Comparison of ENCODE assay signal across 8 cellular contexts in genomic region chr11:63767415-63768231, GRCh38. TPM values are rescaled to one million over a fixed set of nuclear protein-coding genes. Genes with fewer than 3 reads are reported as not detected.
A peak's percentile ranks its signal among the peaks of the same experiment; 100 is the strongest.
DNase-seq lines count a peak whose midpoint lies in the region; ATAC-seq and TF ChIP-seq lines count a peak whose summit lies in the region.

No MANE protein-coding gene starts in this region.

- no peaks in the 10 kb centered on the region for H3K9me3 ChIP-seq in muscle layer of colon (ENCODE audit: low read length)
- no peaks in the 10 kb centered on the region for H3K9me3 ChIP-seq in suprapubic skin

- TF ChIP-seq CTCF in fibroblast of mammary gland (conservative IDR thresholded peaks at IDR 0.05; ENCODE audit: control insufficient read depth, insufficient read depth, low read depth, low read length) (no peak), suprapubic skin (IDR thresholded peaks at IDR 0.05) (no peak)

- no peak for TF ChIP-seq POLR2A in suprapubic skin (IDR thresholded peaks at IDR 0.05)

- DNase-seq in D341Med (ENCODE audit: low spot score) (peak; percentile 61), NOMO-1 (lab: John Stamatoyannopoulos, UW; ENCODE audit: unreplicated experiment in 2 of 2) (peak; percentile 36 to 79), fibroblast of mammary gland (ENCODE audit: low read depth) (peak; percentile 87), suprapubic skin (ENCODE audit: low spot score in 2 of 2) (peak in 1 of 2 donors; percentile 80)

- H3K4me3 ChIP-seq in fibroblast of mammary gland (ENCODE audit: control insufficient read depth, low read depth, low read length) (peak overlapping the region; percentile 83), muscle layer of colon (ENCODE audit: low read depth in 1 of 2, low read length in 2 of 2) (peak overlapping the region; percentile 70 to 83), suprapubic skin (peak overlapping the region; percentile 94)

- H3K27ac ChIP-seq in muscle layer of colon (ENCODE audit: low read depth, low read length) (peak overlapping the region; percentile 59), suprapubic skin (peak overlapping the region; percentile 83)

- TF ChIP-seq EP300 in suprapubic skin (IDR thresholded peaks at IDR 0.05), result no peak

- H3K9me3 Mint-ChIP-seq in activated T-helper 17 cell treated with anti-CD3 and anti-CD28 coated beads, Interleukin-2, amount 50 U/mL, for 72 hours, result no peaks in the 10 kb centered on the region

- H3K4me1 ChIP-seq in muscle layer of colon (ENCODE audit: insufficient read depth, low read length) (peaks cover 32% of the 10 kb centered on the region), suprapubic skin (peaks cover 55% of the 10 kb centered on the region)

- H3K4me3 Mint-ChIP-seq in activated T-helper 17 cell treated with anti-CD3 and anti-CD28 coated beads, Interleukin-2, amount 50 U/mL, for 72 hours, result peak overlapping the region; percentile 96

- peak overlapping the region; percentile 67 for H3K9ac ChIP-seq in muscle layer of colon (ENCODE audit: low read length)

- under 1% methylated on average over 33 of the region's 36 CpGs for WGBS in suprapubic skin

- H3K36me3 ChIP-seq in muscle layer of colon (ENCODE audit: insufficient read depth, low read length) (no peaks in the 10 kb centered on the region), suprapubic skin (peaks cover 4% of the 10 kb centered on the region)

- H3K36me3 Mint-ChIP-seq in activated T-helper 17 cell treated with anti-CD3 and anti-CD28 coated beads, Interleukin-2, amount 50 U/mL, for 72 hours (ENCODE audit: low read depth), result peaks cover 7% of the 10 kb centered on the region

- H3K4me1 Mint-ChIP-seq in activated T-helper 17 cell treated with anti-CD3 and anti-CD28 coated beads, Interleukin-2, amount 50 U/mL, for 72 hours, result peaks cover 8% of the 10 kb centered on the region

- H3K27me3 Mint-ChIP-seq in activated T-helper 17 cell treated with anti-CD3 and anti-CD28 coated beads, Interleukin-2, amount 50 U/mL, for 72 hours, result peaks cover 4% of the 10 kb centered on the region

- H3K27me3 ChIP-seq in muscle layer of colon (ENCODE audit: control insufficient read depth in 1 of 2, insufficient read depth in 2 of 2, low read length in 2 of 2) (no peaks in the 10 kb centered on the region), suprapubic skin (no peaks in the 10 kb centered on the region)

- ATAC-seq in HG03432 (IDR thresholded peaks at IDR 0.05; ENCODE audit: unreplicated experiment), result peak; percentile 8
- ATAC-seq in activated T-helper 17 cell treated with anti-CD3 and anti-CD28 coated beads, Interleukin-2, amount 50 U/mL, for 72 hours (replicated peaks), result peak; percentile 51
- no peak for ATAC-seq in GM19324 (IDR thresholded peaks at IDR 0.05; ENCODE audit: low FRiP score, unreplicated experiment)

- H3K27ac Mint-ChIP-seq in activated T-helper 17 cell treated with anti-CD3 and anti-CD28 coated beads, Interleukin-2, amount 50 U/mL, for 72 hours, result peak overlapping the region; percentile 92

RNA-seq across cellular contexts. Expression of gene ZFTA, which starts 1.0 kb away (rescaled TPM):
- 1 to 10 TPM in 1 of 2 donors, under 1 TPM in 1; 0.45 to 1.3 TPM for total RNA-seq in activated T-helper 17 cell treated with anti-CD3 and anti-CD28 coated beads, Interleukin-2, amount 50 U/mL, for 72 hours
- total RNA-seq in suprapubic skin, result 1 to 10 TPM; 3.3 to 5.0 (median 4.8) TPM

RNA-seq across cellular contexts. Expression of gene SPINDOC, which starts 45.6 kb away (rescaled TPM):
- 10 to 100 TPM; 26.0 to 51.8 TPM for total RNA-seq in activated T-helper 17 cell treated with anti-CD3 and anti-CD28 coated beads, Interleukin-2, amount 50 U/mL, for 72 hours
- total RNA-seq in suprapubic skin, result 1 to 10 TPM; 3.9 to 9.4 (median 6.3) TPM
